26 cellular contexts compared by ENCODE assay signal in genomic region chr12:79143803-79144202, GRCh38.
DNase-seq lines count a peak whose midpoint lies in the region; TF ChIP-seq lines count a peak whose summit lies in the region.
"Had no signal": no experiment of that assay in that cellular context is flagged by ENCODE, and none has a peak within 500 bp of the region (broad histone marks: within the 10 kb centered on the region; RNA-seq: fewer than 3 reads in every experiment).

No MANE protein-coding gene starts in this region.

- H3K27ac ChIP-seq in HEK293 (ENCODE audit: extremely low read depth, low read depth, low read length) = no peak overlapping the region
- H3K27ac ChIP-seq: BLaER1, colonic mucosa, epithelial cell of prostate, neural progenitor cell, parathyroid adenoma, SJCRH30, skin epidermis, transverse colon, WERI-Rb-1 had no signal

- H3K36me3 ChIP-seq in HEK293 (ENCODE audit: control insufficient read depth in 2 of 2, insufficient read depth in 1 of 2, low read length in 2 of 2) = no peaks in the 10 kb centered on the region
- H3K36me3 ChIP-seq: colonic mucosa, neural progenitor cell, SJCRH30, transverse colon, WERI-Rb-1 had no signal

- POLR2A ChIA-PET in HEK293 (lab: Yijun Ruan, JAX) = no interaction called here

- no peaks in the 10 kb centered on the region for H3K9me3 ChIP-seq in HEK293 (ENCODE audit: control insufficient read depth, insufficient read depth, low read depth, low read length)
- H3K9me3 ChIP-seq: BLaER1, colonic mucosa, SJCRH30, transverse colon had no signal

- peaks cover 2% of the 10 kb centered on the region; the same call in 1 of the 2 replicates for H3K4me1 ChIP-seq in HEK293 (ENCODE audit: control insufficient read depth, insufficient read depth, low read length)
- H3K4me1 ChIP-seq: BLaER1, colonic mucosa, neural progenitor cell, parathyroid adenoma, SJCRH30, transverse colon had no signal

- no peak for TF ChIP-seq CTCF in HEK293 (tag by site-specific recombination; IDR thresholded peaks at IDR 0.05)

- DNase-seq in NCI-H1436 treated with DMSO at 0.1 percent for 48 hours (lab: John Stamatoyannopoulos, UW) (peak; percentile 93), NCI-H2196 (lab: John Stamatoyannopoulos, UW; ENCODE audit: unreplicated experiment) (peak; percentile 53), cerebellum (ENCODE audit: low spot score) (peak; percentile 35), putamen (ENCODE audit: low spot score) (no peak), NCI-H510A (lab: John Stamatoyannopoulos, UW) (no peak), NCI-H774 (lab: John Stamatoyannopoulos, UW) (no peak)
- DNase-seq: activated CD4-positive, alpha-beta T cell treated with anti-CD3 and anti-CD28 coated beads, Interleukin-2, amount 10 ng/mL, durations not matched to agents 7 days and 5 days; activated effector memory CD4-positive, alpha-beta T cell treated with Interleukin-2 at 50 U/mL for 16 hours; activated T-cell treated with anti-CD3 and anti-CD28 coated beads, Interleukin-2, amount 50 U/mL, for 1 hour; colonic mucosa; DMS153; effector memory CD4-positive, alpha-beta T cell; HCEC 1CT; Kasumi-1; NCI-H2227 treated with DMSO at 0.1 percent for 48 hours; NCI-H526 treated with DMSO at 0.1 percent for 48 hours; SJCRH30; SW 1271; transverse colon; WERI-Rb-1 had no signal

- CTCF ChIA-PET in HEK293 (lab: Yijun Ruan, JAX) = interaction anchor here (0.6 kb wide), 1 partner anchor 338 kb away, joined by 3 read pairs; no protein-coding TSS in a partner anchor

- no peak overlapping the region for H3K4me3 ChIP-seq in HEK293 (ENCODE audit: low read depth, low read length)
- H3K4me3 ChIP-seq: BLaER1, colonic mucosa, neural progenitor cell, SJCRH30, skin epidermis, transverse colon had no signal

TF ChIP-seq in HEK293, 187 proteins besides CTCF, POLR2A, EP300 and RAD21:
- TF ChIP-seq KLF1 (tag by site-specific recombination; IDR thresholded peaks at IDR 0.05) (no peak), ZNF354C (tag by site-specific recombination; IDR thresholded peaks at IDR 0.05; ENCODE audit: borderline replicate concordance, low read depth) (no peak), ZNF37A (tag by site-specific recombination; IDR thresholded peaks at IDR 0.05) (no peak), BCL11A (tag by site-specific recombination; IDR thresholded peaks at IDR 0.05; ENCODE audit: low read depth) (no peak), ZBTB6 (tag by site-specific recombination; IDR thresholded peaks at IDR 0.05) (no peak), TCF7L2 (IDR thresholded peaks at IDR 0.05; ENCODE audit: borderline replicate concordance, low read depth, low read length) (peak; percentile 92), WT1 (tag by site-specific recombination; IDR thresholded peaks at IDR 0.05) (peak; percentile 59; the same call in 1 of the 2 replicates)

Comparison
In these comparisons a context has a peak if more than half of its experiments do, and no peak if none do; other contexts are left out.
1. DNase-seq: peak in NCI-H1436 treated with DMSO at 0.1 percent for 48 hours (single experiment), NCI-H2196 (single experiment) and cerebellum (single experiment); none in putamen (single experiment), NCI-H510A (single experiment) and NCI-H774 (single experiment).